Comparison of ENCODE assay signal across 8 cellular contexts in genomic region chr16:85888405-85889331, GRCh38. TPM values are rescaled to one million over a fixed set of nuclear protein-coding genes. Genes with fewer than 3 reads are reported as not detected.
A peak's percentile ranks its signal among the peaks of the same experiment; 100 is the strongest.
DNase-seq lines count a peak whose midpoint lies in the region; ATAC-seq and TF ChIP-seq lines count a peak whose summit lies in the region.

No MANE protein-coding gene starts in this region.

- no peak overlapping the region for H3K4me3 Mint-ChIP-seq in activated CD4-positive, alpha-beta memory T cell treated with anti-CD3 and anti-CD28 coated beads for 36 hours
- H3K4me3 Mint-ChIP-seq in memory B cell (peak overlapping the region; percentile 19), osteocyte (ENCODE audit: unreplicated experiment) (no peak overlapping the region)

- no peaks in the 10 kb centered on the region for H3K9me3 Mint-ChIP-seq in activated CD4-positive, alpha-beta memory T cell treated with anti-CD3 and anti-CD28 coated beads for 36 hours
- no peaks in the 10 kb centered on the region for H3K9me3 Mint-ChIP-seq in memory B cell
- no peaks in the 10 kb centered on the region for H3K9me3 Mint-ChIP-seq in osteocyte (ENCODE audit: unreplicated experiment)

- TF ChIP-seq CTCF in coronary artery (IDR thresholded peaks at IDR 0.05) (no peak), osteocyte (IDR thresholded peaks at IDR 0.05) (no peak)

- peak overlapping the region; percentile 52 for H3K27ac Mint-ChIP-seq in activated CD4-positive, alpha-beta memory T cell treated with anti-CD3 and anti-CD28 coated beads for 36 hours
- H3K27ac Mint-ChIP-seq in memory B cell (peak overlapping the region; percentile 84), osteocyte (ENCODE audit: unreplicated experiment) (no peak overlapping the region)

- DNase-seq in ELR (ENCODE audit: low read depth) (peak; percentile 90), memory B cell (ENCODE audit: low spot score in 2 of 2) (peak in 1 of 2 donors; percentile 55), coronary artery (ENCODE audit: low spot score) (no peak), osteocyte (ENCODE audit: extremely low spot score, unreplicated experiment) (no peak), NCI-H345 (lab: John Stamatoyannopoulos, UW) (no peak)
- DNase-seq in activated CD4-positive, alpha-beta memory T cell treated with anti-CD3 and anti-CD28 coated beads for 36 hours: peak; percentile 57

- H3K36me3 Mint-ChIP-seq in activated CD4-positive, alpha-beta memory T cell treated with anti-CD3 and anti-CD28 coated beads for 36 hours: no peaks in the 10 kb centered on the region
- no peaks in the 10 kb centered on the region for H3K36me3 Mint-ChIP-seq in memory B cell
- no peaks in the 10 kb centered on the region for H3K36me3 Mint-ChIP-seq in osteocyte (ENCODE audit: unreplicated experiment)

- intact Hi-C loops in activated CD4-positive, alpha-beta memory T cell treated with anti-CD3 and anti-CD28 coated beads for 36 hours (cut with micrococcal nuclease): loop anchor here (1.0 to 2.0 kb wide), 6 partner anchors 8 to 102 kb away; no protein-coding TSS in a partner anchor

- H3K27me3 Mint-ChIP-seq in activated CD4-positive, alpha-beta memory T cell treated with anti-CD3 and anti-CD28 coated beads for 36 hours: peaks cover 29% of the 10 kb centered on the region
- H3K27me3 Mint-ChIP-seq in memory B cell (no peaks in the 10 kb centered on the region), osteocyte (ENCODE audit: unreplicated experiment) (peaks cover 23% of the 10 kb centered on the region)

- CTCF ChIA-PET in activated CD4-positive, alpha-beta memory T cell treated with anti-CD3 and anti-CD28 coated beads for 36 hours (lab: Charles Lee): no interaction called here

- peak; percentile 64 for ATAC-seq in GM19438 (IDR thresholded peaks at IDR 0.05; ENCODE audit: low read depth, unreplicated experiment)
- peak; percentile 88 for ATAC-seq in HG03432 (IDR thresholded peaks at IDR 0.05; ENCODE audit: unreplicated experiment)
- peak; percentile 96 for ATAC-seq in memory B cell (ENCODE audit: low read depth)

- H3K4me1 Mint-ChIP-seq in activated CD4-positive, alpha-beta memory T cell treated with anti-CD3 and anti-CD28 coated beads for 36 hours (ENCODE audit: low read depth): peaks cover 27% of the 10 kb centered on the region
- H3K4me1 Mint-ChIP-seq in memory B cell (peaks cover 25% of the 10 kb centered on the region), osteocyte (ENCODE audit: unreplicated experiment) (peaks cover 8% of the 10 kb centered on the region)

- POLR2A ChIA-PET in activated CD4-positive, alpha-beta memory T cell treated with anti-CD3 and anti-CD28 coated beads for 36 hours (lab: Charles Lee): interaction anchor here (1.1 kb wide), 1 partner anchor 10 kb away, joined by 3 read pairs; no protein-coding TSS in a partner anchor

- H3K4me3 ChIP-seq in coronary artery: no peak overlapping the region

- no peak overlapping the region for H3K27ac ChIP-seq in coronary artery

RNA-seq across cellular contexts. Expression of gene IRF8, which starts 10.3 kb away (rescaled TPM):
- 10 to 100 TPM; 41.7 to 43.1 TPM for total RNA-seq in activated CD4-positive, alpha-beta memory T cell treated with anti-CD3 and anti-CD28 coated beads for 36 hours
- total RNA-seq in osteocyte: not detected in 2 replicates

Comparison
In these comparisons a context has a peak if more than half of its experiments do, and no peak if none do; other contexts are left out.
1. DNase-seq: peak in ELR (single experiment) and activated CD4-positive, alpha-beta memory T cell treated with anti-CD3 and anti-CD28 coated beads for 36 hours (single experiment); none in coronary artery (single experiment), osteocyte (single experiment) and NCI-H345 (single experiment).
2. RNA of gene IRF8, which starts 10.3 kb away (total RNA-seq): 41.7 to 43.1 TPM in activated CD4-positive, alpha-beta memory T cell treated with anti-CD3 and anti-CD28 coated beads for 36 hours; not detected in osteocyte; every median in the first group is over 10 times any median in the second.
3. Peak in every context shown above with its lines, with median percentiles within 50 percentile points of each other: ATAC-seq.